17 cellular contexts compared by ENCODE assay signal in the genomic region with DNA sequence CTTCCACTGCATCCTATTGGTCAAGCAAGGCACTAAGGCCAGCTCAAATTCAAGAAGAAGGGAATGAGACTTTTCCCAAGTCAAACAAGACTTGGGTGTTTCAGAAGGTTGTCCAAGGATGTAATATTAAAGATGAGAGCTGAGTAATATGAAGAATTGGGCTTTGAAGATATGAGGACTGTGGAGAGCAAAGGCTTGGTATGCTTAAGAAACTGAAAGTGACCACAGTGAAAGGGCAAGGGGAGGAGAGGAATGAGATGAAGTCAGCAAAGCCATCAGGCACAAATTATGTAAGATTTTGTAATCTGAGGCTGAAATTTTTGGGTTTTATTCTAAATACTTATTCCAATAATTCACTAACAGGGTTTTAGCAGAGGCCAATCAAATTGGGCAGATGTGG. TPM values are rescaled to one million over a fixed set of nuclear protein-coding genes. Genes with fewer than 3 reads are reported as not detected.
A peak's percentile ranks its signal among the peaks of the same experiment; 100 is the strongest.
DNase-seq lines count a peak whose midpoint lies in the region; ATAC-seq lines count a peak whose summit lies in the region.
"Had no signal": no experiment of that assay in that cellular context is flagged by ENCODE, and none has a peak within 500 bp of the region (broad histone marks: within the 10 kb centered on the region; RNA-seq: fewer than 3 reads in every experiment).

No MANE protein-coding gene starts in this region.

- intact Hi-C loops in posterior cingulate gyrus (cut with DNase I): no loop called here

- DNase-seq in ELR (ENCODE audit: low read depth) (peak; percentile 6), GM19238 (ENCODE audit: insufficient read length, low spot score) (peak; percentile 14), activated gamma-delta T cell treated with Interleukin-2 at 50 U/mL for 16 hours (no peak), mucosa of gallbladder (ENCODE audit: low spot score) (no peak), posterior cingulate gyrus (no peak), cerebellar nuclear complex (lab: John Stamatoyannopoulos, UW) (no peak)
- DNase-seq: activated CD8-positive, alpha-beta T cell treated with anti-CD3 and anti-CD28 coated beads for 36 hours; activated naive CD4-positive, alpha-beta T cell; Caco-2; NCI-H1092; NCI-H524; occipital lobe; RPMI8226 had no signal

- ATAC-seq in HG02642 (IDR thresholded peaks at IDR 0.05; ENCODE audit: poor library complexity, unreplicated experiment) (peak; percentile 67), HG03442 (IDR thresholded peaks at IDR 0.05; ENCODE audit: unreplicated experiment) (peak; percentile 79)
- ATAC-seq: activated CD8-positive, alpha-beta T cell treated with anti-CD3 and anti-CD28 coated beads for 36 hours had no signal

RNA-seq across cellular contexts. Expression of a gene that starts 38.6 kb away (rescaled TPM):
- total RNA-seq in mucosa of gallbladder: 0.52 TPM
- total RNA-seq: activated CD8-positive, alpha-beta T cell treated with anti-CD3 and anti-CD28 coated beads for 36 hours; Caco-2; H4; T-helper 2 cell treated with Interferon-gamma antibody and Interleukin-4, amounts not matched to agents 100 ng/mL and 5 ng/mL, for 36 hours had no signal

Comparison
In these comparisons a context has a peak if more than half of its experiments do, and no peak if none do; other contexts are left out.
1. DNase-seq: peak in ELR (single experiment) and GM19238 (single experiment); none in activated gamma-delta T cell treated with Interleukin-2 at 50 U/mL for 16 hours (single experiment), mucosa of gallbladder (single experiment), posterior cingulate gyrus (0 of 10) and cerebellar nuclear complex (0 of 2).